Comparison of ENCODE assay signal across 20 cellular contexts in the genomic region with DNA sequence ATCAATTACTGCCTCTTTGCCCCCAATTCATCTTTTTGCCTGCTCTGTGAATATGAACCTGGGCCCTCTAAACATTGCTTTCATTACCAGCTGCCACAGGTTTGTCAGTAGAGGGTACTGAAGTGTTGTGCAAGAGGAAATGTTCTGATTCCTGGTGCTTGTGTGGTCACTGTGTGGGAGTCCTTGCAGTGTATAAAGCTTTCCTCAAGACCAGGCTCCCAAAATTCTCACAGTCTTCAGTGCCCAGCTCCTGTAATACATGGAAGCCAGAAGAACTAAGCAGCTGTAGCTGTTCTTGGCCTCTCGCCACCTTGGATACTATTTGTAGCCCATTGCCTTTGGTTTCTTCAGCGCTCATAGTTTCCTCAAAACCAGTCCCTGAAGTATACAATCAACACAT.
DNase-seq lines count a peak whose midpoint lies in the region; ATAC-seq lines count a peak whose summit lies in the region.
"Had no signal": no experiment of that assay in that cellular context is flagged by ENCODE, and none has a peak within 500 bp of the region (broad histone marks: within the 10 kb centered on the region; RNA-seq: fewer than 3 reads in every experiment).

No MANE protein-coding gene starts in this region.

- no peaks in the 10 kb centered on the region for H3K4me1 ChIP-seq in adipocyte (ENCODE audit: control insufficient read depth, insufficient read depth, low read length)
- H3K4me1 ChIP-seq: left ventricle myocardium inferior, thyroid gland had no signal

- DNase-seq in HCEC 1CT (peak; percentile 42), MG63 (peak; percentile 21), adipocyte (ENCODE audit: low read depth) (peak; percentile 35), iris pigment epithelial cell (ENCODE audit: low read depth) (peak; percentile 35), NCI-H1048 (lab: John Stamatoyannopoulos, UW) (no peak), NCI-H1092 (lab: John Stamatoyannopoulos, UW) (no peak)
- DNase-seq in activated CD8-positive, alpha-beta memory T cell treated with anti-CD3 and anti-CD28 coated beads, Interleukin-2, amount 50 U/mL, for 4 hours, result no peak
- DNase-seq: activated CD4-positive, alpha-beta memory T cell treated with anti-CD3 and anti-CD28 coated beads, Interleukin-2, amount 10 ng/mL, durations not matched to agents 7 days and 5 days; effector memory CD4-positive, alpha-beta T cell; head of caudate nucleus; HFFc6; left ventricle myocardium inferior; NCI-H1105; NCI-H2029 treated with DMSO at 0.1 percent for 48 hours; SHP77; small intestine; stimulated activated naive CD4-positive, alpha-beta T cell treated with Interleukin-2 at 50 U/mL for 16 hours; thyroid gland had no signal

- H3K4me3 ChIP-seq in MG63 (no peak overlapping the region), adipocyte (ENCODE audit: low read length) (no peak overlapping the region)
- H3K4me3 ChIP-seq: left ventricle myocardium inferior, thyroid gland had no signal

- no peaks in the 10 kb centered on the region for H3K36me3 ChIP-seq in MG63
- no peaks in the 10 kb centered on the region for H3K36me3 ChIP-seq in adipocyte (ENCODE audit: control insufficient read depth, insufficient read depth, low read length, severe bottlenecking)
- H3K36me3 ChIP-seq: left ventricle myocardium inferior, thyroid gland had no signal

- no peak for ATAC-seq in GM19397 (IDR thresholded peaks at IDR 0.05; ENCODE audit: unreplicated experiment)
- ATAC-seq: WTC11 had no signal

- H3K27me3 ChIP-seq in MG63, result no peaks in the 10 kb centered on the region
- H3K27me3 ChIP-seq in adipocyte (replicated peaks; ENCODE audit: control insufficient read depth, insufficient read depth, low read length), result no peaks in the 10 kb centered on the region
- H3K27me3 ChIP-seq: thyroid gland had no signal

- H3K9me3 ChIP-seq in MG63 (no peaks in the 10 kb centered on the region), adipocyte (ENCODE audit: control insufficient read depth, low read length) (no peaks in the 10 kb centered on the region)
- H3K9me3 ChIP-seq: left ventricle myocardium inferior, thyroid gland had no signal

- H3K9ac ChIP-seq in adipocyte (ENCODE audit: low read length), result no peak overlapping the region

Comparison
In these comparisons a context has a peak if more than half of its experiments do, and no peak if none do; other contexts are left out.
1. DNase-seq: peak in HCEC 1CT (single experiment), MG63 (single experiment), adipocyte (single experiment) and iris pigment epithelial cell (single experiment); none in activated CD8-positive, alpha-beta memory T cell treated with anti-CD3 and anti-CD28 coated beads, Interleukin-2, amount 50 U/mL, for 4 hours (single experiment), NCI-H1048 (single experiment) and NCI-H1092 (single experiment).